ENCODE assay signal across 20 cellular contexts in the genomic region with DNA sequence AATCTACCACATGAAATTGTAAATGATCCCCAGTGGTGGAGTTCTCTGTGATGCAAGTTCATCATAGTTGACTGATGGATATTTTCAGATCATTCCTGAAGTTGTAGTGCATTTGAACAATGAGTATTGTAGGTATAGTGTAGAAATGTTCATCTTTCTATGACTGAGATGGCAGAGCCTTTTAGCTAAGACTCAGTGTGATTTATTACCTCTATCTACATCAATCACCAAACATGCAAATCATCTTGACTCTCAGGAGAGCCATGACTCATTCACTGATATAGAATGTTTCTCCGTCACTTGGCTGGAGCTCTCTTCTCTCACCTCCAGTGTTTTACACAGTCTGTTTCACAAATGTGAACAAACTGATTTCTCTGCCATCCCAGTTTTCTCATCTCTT.
"Had no signal": no experiment of that assay in that cellular context is flagged by ENCODE, and none has a peak within 500 bp of the region (broad histone marks: within the 10 kb centered on the region; RNA-seq: fewer than 3 reads in every experiment).

No MANE protein-coding gene starts in this region.

- H3K4me2 ChIP-seq: neural progenitor cell had no signal

- H3K9me3 ChIP-seq: esophagus muscularis mucosa, heart right ventricle, prostate gland, thyroid gland had no signal

- H3K27ac ChIP-seq: cardiac muscle cell, esophagus muscularis mucosa, heart right ventricle, neural progenitor cell, prostate gland, thyroid gland, VCaP had no signal

- H3K4me3 ChIP-seq: cardiac muscle cell, esophagus muscularis mucosa, heart right ventricle, neural progenitor cell, prostate gland, thyroid gland had no signal

- H2AFZ ChIP-seq: neural progenitor cell had no signal

- H3K27me3 ChIP-seq: cardiac muscle cell, esophagus muscularis mucosa, heart right ventricle, neural progenitor cell, thyroid gland had no signal

- H3K4me1 ChIP-seq: esophagus muscularis mucosa, heart right ventricle, neural progenitor cell, prostate gland, thyroid gland had no signal

- DNase-seq: activated CD4-positive, CD25-positive, alpha-beta regulatory T cell treated with anti-CD3 and anti-CD28 coated beads, Interleukin-2, amount 50 U/mL, for 72 hours; activated CD8-positive, alpha-beta memory T cell treated with anti-CD3 and anti-CD28 coated beads for 24 hours; activated CD8-positive, alpha-beta memory T cell treated with anti-CD3 and anti-CD28 coated beads, Interleukin-2, amount 50 U/mL, for 48 hours; activated effector memory CD4-positive, alpha-beta T cell treated with anti-CD3 and anti-CD28 coated beads, Interleukin-2, amount 50 U/mL, for 16 hours; activated naive CD4-positive, alpha-beta T cell treated with anti-CD3 and anti-CD28 coated beads, Interleukin-2, amount 50 U/mL, for 16 hours; activated T-cell treated with anti-CD3 and anti-CD28 coated beads, Interleukin-2, amount 50 U/mL, for 48 hours; dermis blood vessel endothelial cell; effector memory CD4-positive, alpha-beta T cell; heart right ventricle; immature natural killer cell; left ventricle myocardium superior; right cardiac atrium; stimulated activated CD4-positive, alpha-beta T cell treated with anti-CD3 and anti-CD28 coated beads, Interleukin-2, amount 100 ng/mL, for 24 hours; stimulated activated naive CD4-positive, alpha-beta T cell treated with Interleukin-2 at 50 U/mL for 16 hours; thyroid gland had no signal

- H3K36me3 ChIP-seq: cardiac muscle cell, esophagus muscularis mucosa, heart right ventricle, neural progenitor cell, prostate gland, thyroid gland had no signal

- ATAC-seq: heart right ventricle, left ventricle myocardium superior, right cardiac atrium had no signal
